Comparison of ENCODE assay signal across 2 cellular contexts in the genomic region with DNA sequence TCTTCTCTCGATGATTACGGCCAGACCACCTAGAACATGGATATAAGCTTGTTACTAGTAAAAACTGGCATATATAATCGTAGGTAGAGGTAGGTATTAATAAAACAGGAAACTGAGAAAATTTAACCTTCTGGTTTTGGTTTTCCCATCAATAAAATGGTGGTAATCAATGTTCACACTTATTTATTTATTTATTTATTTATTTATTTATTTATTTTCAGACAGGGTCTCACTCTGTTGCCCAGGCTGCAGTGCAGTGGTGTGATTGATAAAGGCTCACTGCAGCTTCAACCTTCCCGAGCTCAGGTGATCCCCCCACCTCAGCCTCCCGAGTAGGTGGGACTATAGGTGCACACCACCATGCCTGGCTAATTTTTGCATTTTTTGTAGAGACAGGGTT.
TF ChIP-seq lines count a peak whose summit lies in the region.

No MANE protein-coding gene starts in this region.

TF ChIP-seq in A549, 52 proteins besides CTCF, POLR2A, EP300 and RAD21 (continued from another document):
- peak; percentile 31; the same call in 1 of the 2 replicates for TF ChIP-seq ZC3H11A (IDR thresholded peaks at IDR 0.05)

TF ChIP-seq in HEK293, 187 proteins besides CTCF, POLR2A, EP300 and RAD21 (continued from another document and continues in another):
- TF ChIP-seq ZNF292 (tag by site-specific recombination; IDR thresholded peaks at IDR 0.05; ENCODE audit: borderline replicate concordance, low read depth) (no peak), ZNF654 (tag by site-specific recombination; IDR thresholded peaks at IDR 0.05; ENCODE audit: low read depth) (peak; percentile 46), ZNF660 (tag by site-specific recombination; IDR thresholded peaks at IDR 0.05) (no peak), ZNF837 (tag by site-specific recombination; IDR thresholded peaks at IDR 0.05) (no peak), ZXDB (tag by site-specific recombination; IDR thresholded peaks at IDR 0.05) (peak; percentile 67; the same call in 1 of the 2 replicates), ZNF114 (tag by site-specific recombination; IDR thresholded peaks at IDR 0.05) (no peak), ZNF664 (tag by site-specific recombination; IDR thresholded peaks at IDR 0.05) (peak; percentile 63; the same call in 1 of the 2 replicates), ZNF404 (tag by site-specific recombination; IDR thresholded peaks at IDR 0.05) (0 out of 2 replicates have a peak, but pooled peaks have one; percentile 58), ZNF544 (tag by site-specific recombination; IDR thresholded peaks at IDR 0.05) (no peak), ZNF433 (tag by site-specific recombination; IDR thresholded peaks at IDR 0.05; ENCODE audit: low read depth) (peak; percentile 69; the same call in 1 of the 2 replicates), ZIC2 (tag by site-specific recombination; IDR thresholded peaks at IDR 0.05) (no peak), YY1 (tag by site-specific recombination; IDR thresholded peaks at IDR 0.05) (no peak), ZNF146 (tag by site-specific recombination; IDR thresholded peaks at IDR 0.05) (no peak; the same call in 1 of the 2 replicates), ZNF610 (tag by site-specific recombination; IDR thresholded peaks at IDR 0.05; ENCODE audit: borderline replicate concordance) (no peak), ZFP41 (tag by site-specific recombination; IDR thresholded peaks at IDR 0.05; ENCODE audit: borderline replicate concordance) (no peak), ZNF266 (tag by site-specific recombination; IDR thresholded peaks at IDR 0.05; ENCODE audit: low read depth) (peak; percentile 81; the same call in 1 of the 2 replicates), ZNF626 (tag by site-specific recombination; IDR thresholded peaks at IDR 0.05) (no peak), ZNF529 (tag by site-specific recombination; IDR thresholded peaks at IDR 0.05; ENCODE audit: insufficient replicate concordance) (peak; percentile 24), EGR2 (tag by site-specific recombination; IDR thresholded peaks at IDR 0.05; ENCODE audit: low read depth) (no peak), ZNF629 (tag by site-specific recombination; IDR thresholded peaks at IDR 0.05) (peak; percentile 56; the same call in 1 of the 2 replicates), ZNF37A (tag by site-specific recombination; IDR thresholded peaks at IDR 0.05) (no peak), GLI2 (tag by site-specific recombination; IDR thresholded peaks at IDR 0.05; ENCODE audit: borderline replicate concordance, low read depth) (peak; percentile 41; the same call in 1 of the 2 replicates), ZNF571 (tag by site-specific recombination; IDR thresholded peaks at IDR 0.05) (no peak), IKZF3 (tag by site-specific recombination; IDR thresholded peaks at IDR 0.05) (no peak), SCRT2 (tag by site-specific recombination; IDR thresholded peaks at IDR 0.05) (no peak), ZFP37 (tag by site-specific recombination; IDR thresholded peaks at IDR 0.05) (0 out of 2 replicates have a peak, but pooled peaks have one; percentile 37), ZNF747 (tag by site-specific recombination; IDR thresholded peaks at IDR 0.05) (no peak), ZEB2 (tag by site-specific recombination; IDR thresholded peaks at IDR 0.05) (no peak), ZNF211 (tag by site-specific recombination; IDR thresholded peaks at IDR 0.05; ENCODE audit: low read depth) (no peak), ZNF324 (tag by site-specific recombination; IDR thresholded peaks at IDR 0.05) (no peak), ZNF248 (tag by site-specific recombination; IDR thresholded peaks at IDR 0.05) (no peak), SP2 (tag by site-specific recombination; IDR thresholded peaks at IDR 0.05) (no peak), ZNF843 (tag by site-specific recombination; IDR thresholded peaks at IDR 0.05) (no peak), ZNF76 (tag by site-specific recombination; IDR thresholded peaks at IDR 0.05; ENCODE audit: borderline replicate concordance, low read depth) (no peak), ZNF558 (tag by site-specific recombination; IDR thresholded peaks at IDR 0.05) (0 out of 2 replicates have a peak, but pooled peaks have one; percentile 67), ZNF221 (tag by site-specific recombination; IDR thresholded peaks at IDR 0.05; ENCODE audit: borderline replicate concordance) (no peak), ZNF202 (tag by site-specific recombination; IDR thresholded peaks at IDR 0.05; ENCODE audit: borderline replicate concordance) (0 out of 2 replicates have a peak, but pooled peaks have one; percentile 44)
- TF ChIP-seq, protein P1, sequence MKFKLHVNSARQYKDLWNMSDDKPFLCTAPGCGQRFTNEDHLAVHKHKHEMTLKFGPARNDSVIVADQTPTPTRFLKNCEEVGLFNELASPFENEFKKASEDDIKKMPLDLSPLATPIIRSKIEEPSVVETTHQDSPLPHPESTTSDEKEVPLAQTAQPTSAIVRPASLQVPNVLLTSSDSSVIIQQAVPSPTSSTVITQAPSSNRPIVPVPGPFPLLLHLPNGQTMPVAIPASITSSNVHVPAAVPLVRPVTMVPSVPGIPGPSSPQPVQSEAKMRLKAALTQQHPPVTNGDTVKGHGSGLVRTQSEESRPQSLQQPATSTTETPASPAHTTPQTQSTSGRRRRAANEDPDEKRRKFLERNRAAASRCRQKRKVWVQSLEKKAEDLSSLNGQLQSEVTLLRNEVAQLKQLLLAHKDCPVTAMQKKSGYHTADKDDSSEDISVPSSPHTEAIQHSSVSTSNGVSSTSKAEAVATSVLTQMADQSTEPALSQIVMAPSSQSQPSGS (tag by site-specific recombination; IDR thresholded peaks at IDR 0.05; ENCODE audit: low read depth): no peak
- TF ChIP-seq, protein P2, sequence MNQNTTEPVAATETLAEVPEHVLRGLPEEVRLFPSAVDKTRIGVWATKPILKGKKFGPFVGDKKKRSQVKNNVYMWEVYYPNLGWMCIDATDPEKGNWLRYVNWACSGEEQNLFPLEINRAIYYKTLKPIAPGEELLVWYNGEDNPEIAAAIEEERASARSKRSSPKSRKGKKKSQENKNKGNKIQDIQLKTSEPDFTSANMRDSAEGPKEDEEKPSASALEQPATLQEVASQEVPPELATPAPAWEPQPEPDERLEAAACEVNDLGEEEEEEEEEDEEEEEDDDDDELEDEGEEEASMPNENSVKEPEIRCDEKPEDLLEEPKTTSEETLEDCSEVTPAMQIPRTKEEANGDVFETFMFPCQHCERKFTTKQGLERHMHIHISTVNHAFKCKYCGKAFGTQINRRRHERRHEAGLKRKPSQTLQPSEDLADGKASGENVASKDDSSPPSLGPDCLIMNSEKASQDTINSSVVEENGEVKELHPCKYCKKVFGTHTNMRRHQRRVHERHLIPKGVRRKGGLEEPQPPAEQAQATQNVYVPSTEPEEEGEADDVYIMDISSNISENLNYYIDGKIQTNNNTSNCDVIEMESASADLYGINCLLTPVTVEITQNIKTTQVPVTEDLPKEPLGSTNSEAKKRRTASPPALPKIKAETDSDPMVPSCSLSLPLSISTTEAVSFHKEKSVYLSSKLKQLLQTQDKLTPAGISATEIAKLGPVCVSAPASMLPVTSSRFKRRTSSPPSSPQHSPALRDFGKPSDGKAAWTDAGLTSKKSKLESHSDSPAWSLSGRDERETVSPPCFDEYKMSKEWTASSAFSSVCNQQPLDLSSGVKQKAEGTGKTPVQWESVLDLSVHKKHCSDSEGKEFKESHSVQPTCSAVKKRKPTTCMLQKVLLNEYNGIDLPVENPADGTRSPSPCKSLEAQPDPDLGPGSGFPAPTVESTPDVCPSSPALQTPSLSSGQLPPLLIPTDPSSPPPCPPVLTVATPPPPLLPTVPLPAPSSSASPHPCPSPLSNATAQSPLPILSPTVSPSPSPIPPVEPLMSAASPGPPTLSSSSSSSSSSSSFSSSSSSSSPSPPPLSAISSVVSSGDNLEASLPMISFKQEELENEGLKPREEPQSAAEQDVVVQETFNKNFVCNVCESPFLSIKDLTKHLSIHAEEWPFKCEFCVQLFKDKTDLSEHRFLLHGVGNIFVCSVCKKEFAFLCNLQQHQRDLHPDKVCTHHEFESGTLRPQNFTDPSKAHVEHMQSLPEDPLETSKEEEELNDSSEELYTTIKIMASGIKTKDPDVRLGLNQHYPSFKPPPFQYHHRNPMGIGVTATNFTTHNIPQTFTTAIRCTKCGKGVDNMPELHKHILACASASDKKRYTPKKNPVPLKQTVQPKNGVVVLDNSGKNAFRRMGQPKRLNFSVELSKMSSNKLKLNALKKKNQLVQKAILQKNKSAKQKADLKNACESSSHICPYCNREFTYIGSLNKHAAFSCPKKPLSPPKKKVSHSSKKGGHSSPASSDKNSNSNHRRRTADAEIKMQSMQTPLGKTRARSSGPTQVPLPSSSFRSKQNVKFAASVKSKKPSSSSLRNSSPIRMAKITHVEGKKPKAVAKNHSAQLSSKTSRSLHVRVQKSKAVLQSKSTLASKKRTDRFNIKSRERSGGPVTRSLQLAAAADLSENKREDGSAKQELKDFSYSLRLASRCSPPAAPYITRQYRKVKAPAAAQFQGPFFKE (tag by site-specific recombination; IDR thresholded peaks at IDR 0.05; ENCODE audit: borderline replicate concordance): no peak
- TF ChIP-seq, protein P3, sequence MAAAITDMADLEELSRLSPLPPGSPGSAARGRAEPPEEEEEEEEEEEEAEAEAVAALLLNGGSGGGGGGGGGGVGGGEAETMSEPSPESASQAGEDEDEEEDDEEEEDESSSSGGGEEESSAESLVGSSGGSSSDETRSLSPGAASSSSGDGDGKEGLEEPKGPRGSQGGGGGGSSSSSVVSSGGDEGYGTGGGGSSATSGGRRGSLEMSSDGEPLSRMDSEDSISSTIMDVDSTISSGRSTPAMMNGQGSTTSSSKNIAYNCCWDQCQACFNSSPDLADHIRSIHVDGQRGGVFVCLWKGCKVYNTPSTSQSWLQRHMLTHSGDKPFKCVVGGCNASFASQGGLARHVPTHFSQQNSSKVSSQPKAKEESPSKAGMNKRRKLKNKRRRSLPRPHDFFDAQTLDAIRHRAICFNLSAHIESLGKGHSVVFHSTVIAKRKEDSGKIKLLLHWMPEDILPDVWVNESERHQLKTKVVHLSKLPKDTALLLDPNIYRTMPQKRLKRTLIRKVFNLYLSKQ (tag by site-specific recombination; IDR thresholded peaks at IDR 0.05; ENCODE audit: borderline replicate concordance): no peak
- TF ChIP-seq, protein P4, sequence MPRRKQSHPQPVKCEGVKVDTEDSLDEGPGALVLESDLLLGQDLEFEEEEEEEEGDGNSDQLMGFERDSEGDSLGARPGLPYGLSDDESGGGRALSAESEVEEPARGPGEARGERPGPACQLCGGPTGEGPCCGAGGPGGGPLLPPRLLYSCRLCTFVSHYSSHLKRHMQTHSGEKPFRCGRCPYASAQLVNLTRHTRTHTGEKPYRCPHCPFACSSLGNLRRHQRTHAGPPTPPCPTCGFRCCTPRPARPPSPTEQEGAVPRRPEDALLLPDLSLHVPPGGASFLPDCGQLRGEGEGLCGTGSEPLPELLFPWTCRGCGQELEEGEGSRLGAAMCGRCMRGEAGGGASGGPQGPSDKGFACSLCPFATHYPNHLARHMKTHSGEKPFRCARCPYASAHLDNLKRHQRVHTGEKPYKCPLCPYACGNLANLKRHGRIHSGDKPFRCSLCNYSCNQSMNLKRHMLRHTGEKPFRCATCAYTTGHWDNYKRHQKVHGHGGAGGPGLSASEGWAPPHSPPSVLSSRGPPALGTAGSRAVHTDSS (tag by site-specific recombination; IDR thresholded peaks at IDR 0.05): no peak
- TF ChIP-seq, protein P5, sequence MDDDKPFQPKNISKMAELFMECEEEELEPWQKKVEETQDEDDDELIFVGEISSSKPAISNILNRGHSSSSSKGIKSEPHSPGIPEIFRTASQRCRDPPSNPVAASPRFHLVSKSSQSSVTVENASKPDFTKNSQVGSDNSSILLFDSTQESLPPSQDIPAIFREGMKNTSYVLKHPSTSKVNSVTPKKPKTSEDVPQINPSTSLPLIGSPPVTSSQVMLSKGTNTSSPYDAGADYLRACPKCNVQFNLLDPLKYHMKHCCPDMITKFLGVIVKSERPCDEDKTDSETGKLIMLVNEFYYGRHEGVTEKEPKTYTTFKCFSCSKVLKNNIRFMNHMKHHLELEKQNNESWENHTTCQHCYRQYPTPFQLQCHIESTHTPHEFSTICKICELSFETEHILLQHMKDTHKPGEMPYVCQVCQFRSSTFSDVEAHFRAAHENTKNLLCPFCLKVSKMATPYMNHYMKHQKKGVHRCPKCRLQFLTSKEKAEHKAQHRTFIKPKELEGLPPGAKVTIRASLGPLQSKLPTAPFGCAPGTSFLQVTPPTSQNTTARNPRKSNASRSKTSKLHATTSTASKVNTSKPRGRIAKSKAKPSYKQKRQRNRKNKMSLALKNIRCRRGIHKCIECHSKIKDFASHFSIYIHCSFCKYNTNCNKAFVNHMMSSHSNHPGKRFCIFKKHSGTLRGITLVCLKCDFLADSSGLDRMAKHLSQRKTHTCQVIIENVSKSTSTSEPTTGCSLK (tag by site-specific recombination; IDR thresholded peaks at IDR 0.05): no peak
- TF ChIP-seq, protein P6, sequence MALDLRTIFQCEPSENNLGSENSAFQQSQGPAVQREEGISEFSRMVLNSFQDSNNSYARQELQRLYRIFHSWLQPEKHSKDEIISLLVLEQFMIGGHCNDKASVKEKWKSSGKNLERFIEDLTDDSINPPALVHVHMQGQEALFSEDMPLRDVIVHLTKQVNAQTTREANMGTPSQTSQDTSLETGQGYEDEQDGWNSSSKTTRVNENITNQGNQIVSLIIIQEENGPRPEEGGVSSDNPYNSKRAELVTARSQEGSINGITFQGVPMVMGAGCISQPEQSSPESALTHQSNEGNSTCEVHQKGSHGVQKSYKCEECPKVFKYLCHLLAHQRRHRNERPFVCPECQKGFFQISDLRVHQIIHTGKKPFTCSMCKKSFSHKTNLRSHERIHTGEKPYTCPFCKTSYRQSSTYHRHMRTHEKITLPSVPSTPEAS (tag by site-specific recombination; IDR thresholded peaks at IDR 0.05): no peak
- TF ChIP-seq, protein P7, sequence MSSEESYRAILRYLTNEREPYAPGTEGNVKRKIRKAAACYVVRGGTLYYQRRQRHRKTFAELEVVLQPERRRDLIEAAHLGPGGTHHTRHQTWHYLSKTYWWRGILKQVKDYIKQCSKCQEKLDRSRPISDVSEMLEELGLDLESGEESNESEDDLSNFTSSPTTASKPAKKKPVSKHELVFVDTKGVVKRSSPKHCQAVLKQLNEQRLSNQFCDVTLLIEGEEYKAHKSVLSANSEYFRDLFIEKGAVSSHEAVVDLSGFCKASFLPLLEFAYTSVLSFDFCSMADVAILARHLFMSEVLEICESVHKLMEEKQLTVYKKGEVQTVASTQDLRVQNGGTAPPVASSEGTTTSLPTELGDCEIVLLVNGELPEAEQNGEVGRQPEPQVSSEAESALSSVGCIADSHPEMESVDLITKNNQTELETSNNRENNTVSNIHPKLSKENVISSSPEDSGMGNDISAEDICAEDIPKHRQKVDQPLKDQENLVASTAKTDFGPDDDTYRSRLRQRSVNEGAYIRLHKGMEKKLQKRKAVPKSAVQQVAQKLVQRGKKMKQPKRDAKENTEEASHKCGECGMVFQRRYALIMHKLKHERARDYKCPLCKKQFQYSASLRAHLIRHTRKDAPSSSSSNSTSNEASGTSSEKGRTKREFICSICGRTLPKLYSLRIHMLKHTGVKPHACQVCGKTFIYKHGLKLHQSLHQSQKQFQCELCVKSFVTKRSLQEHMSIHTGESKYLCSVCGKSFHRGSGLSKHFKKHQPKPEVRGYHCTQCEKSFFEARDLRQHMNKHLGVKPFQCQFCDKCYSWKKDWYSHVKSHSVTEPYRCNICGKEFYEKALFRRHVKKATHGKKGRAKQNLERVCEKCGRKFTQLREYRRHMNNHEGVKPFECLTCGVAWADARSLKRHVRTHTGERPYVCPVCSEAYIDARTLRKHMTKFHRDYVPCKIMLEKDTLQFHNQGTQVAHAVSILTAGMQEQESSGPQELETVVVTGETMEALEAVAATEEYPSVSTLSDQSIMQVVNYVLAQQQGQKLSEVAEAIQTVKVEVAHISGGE (tag by site-specific recombination; conservative IDR thresholded peaks at IDR 0.05; ENCODE audit: low read depth): peak; percentile 71
